ENCODE assay signal across 1 cellular context in the genomic region with DNA sequence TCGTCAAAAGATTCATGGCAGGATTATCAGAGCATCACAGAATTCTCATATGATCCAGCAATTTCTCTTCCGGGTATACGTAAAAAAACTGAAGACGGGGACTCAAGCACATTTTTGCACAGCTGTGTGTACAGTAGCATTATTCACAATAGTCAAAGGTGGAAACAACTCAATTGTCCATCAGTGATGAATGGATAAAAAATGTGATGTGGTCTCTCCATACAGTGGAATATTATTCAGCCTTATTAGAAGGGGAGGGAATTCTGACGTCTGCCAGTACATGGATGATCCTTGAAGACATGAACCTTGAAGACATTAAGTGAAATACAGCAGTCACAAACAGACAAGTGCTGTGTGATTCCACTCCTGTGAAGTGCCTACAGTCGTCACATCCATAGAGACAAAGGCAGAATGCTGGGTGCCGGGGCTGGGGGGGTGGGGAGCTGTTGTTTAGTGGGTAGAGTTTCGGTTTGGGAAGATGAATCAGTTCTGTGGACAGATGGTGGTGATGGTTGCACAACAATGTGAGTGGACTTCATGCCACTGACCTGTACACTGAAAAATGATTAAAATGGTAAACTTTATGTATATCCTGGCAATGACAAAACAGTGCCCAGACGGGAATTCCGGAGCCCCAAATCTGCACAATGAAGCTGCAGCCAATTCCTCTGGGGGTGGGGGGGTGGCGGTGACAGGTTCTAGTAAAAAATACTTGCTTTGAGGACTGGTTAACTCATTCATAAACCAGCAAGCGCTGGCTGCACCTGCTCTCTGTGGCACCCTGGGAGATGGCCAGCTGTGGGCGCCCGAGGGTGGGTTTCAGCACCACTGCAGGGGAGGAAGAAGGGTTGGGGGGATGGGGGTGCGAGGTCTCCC.
TF ChIP-seq lines count a peak whose summit lies in the region.

No MANE protein-coding gene starts in this region.

TF ChIP-seq in K562, 482 proteins besides CTCF, POLR2A, EP300 and RAD21:
- TF ChIP-seq, protein P1, sequence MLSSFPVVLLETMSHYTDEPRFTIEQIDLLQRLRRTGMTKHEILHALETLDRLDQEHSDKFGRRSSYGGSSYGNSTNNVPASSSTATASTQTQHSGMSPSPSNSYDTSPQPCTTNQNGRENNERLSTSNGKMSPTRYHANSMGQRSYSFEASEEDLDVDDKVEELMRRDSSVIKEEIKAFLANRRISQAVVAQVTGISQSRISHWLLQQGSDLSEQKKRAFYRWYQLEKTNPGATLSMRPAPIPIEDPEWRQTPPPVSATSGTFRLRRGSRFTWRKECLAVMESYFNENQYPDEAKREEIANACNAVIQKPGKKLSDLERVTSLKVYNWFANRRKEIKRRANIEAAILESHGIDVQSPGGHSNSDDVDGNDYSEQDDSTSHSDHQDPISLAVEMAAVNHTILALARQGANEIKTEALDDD (IDR thresholded peaks at IDR 0.05) = peak; percentile 41; the same call in 1 of the 2 replicates
- TF ChIP-seq ZNF778 (CRISPR knock-in tag; IDR thresholded peaks at IDR 0.05) (no peak), NRF1 (conservative IDR thresholded peaks at IDR 0.05 in 1 of 2, IDR thresholded peaks at IDR 0.05 in 1 of 2) (no peak), ZBTB17 (CRISPR knock-in tag; IDR thresholded peaks at IDR 0.05) (no peak)
